ENCODE assay signal across 10 cellular contexts in the genomic region with DNA sequence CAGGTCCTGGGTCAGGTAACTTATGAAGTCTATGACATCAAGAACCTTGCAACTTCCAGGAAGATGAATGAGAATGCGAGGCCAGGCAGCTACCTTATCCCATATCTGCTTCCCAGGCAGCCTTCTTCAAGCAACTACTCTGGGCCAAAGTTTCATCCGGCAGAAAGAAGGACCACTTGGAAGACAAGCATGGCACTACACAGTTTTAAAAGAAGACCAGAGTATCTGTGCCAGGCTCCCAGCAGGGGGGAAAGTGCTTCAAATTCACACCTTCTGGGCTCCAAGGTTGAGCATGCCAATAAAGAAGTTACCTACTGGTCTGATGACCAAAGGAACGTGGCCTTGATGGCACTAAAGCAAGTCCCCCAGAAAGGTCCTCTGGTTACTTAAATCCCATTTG.
DNase-seq lines count a peak whose midpoint lies in the region; ATAC-seq and TF ChIP-seq lines count a peak whose summit lies in the region.
"Had no signal": no experiment of that assay in that cellular context is flagged by ENCODE, and none has a peak within 500 bp of the region (broad histone marks: within the 10 kb centered on the region; RNA-seq: fewer than 3 reads in every experiment).

No MANE protein-coding gene starts in this region.

- H3K79me2 ChIP-seq in ACC112 (ENCODE audit: control insufficient read depth, insufficient read depth, low read length, unreplicated experiment) = peaks cover 41% of the 10 kb centered on the region

- no peaks in the 10 kb centered on the region for H3K9me3 ChIP-seq in neutrophil

- no peak for TF ChIP-seq POLR2A in NB4 (IDR thresholded peaks at IDR 0.05; ENCODE audit: extremely low read depth, insufficient read length)

- no peaks in the 10 kb centered on the region for H3K36me3 ChIP-seq in ACC112 (ENCODE audit: insufficient read depth, low read length)
- no peaks in the 10 kb centered on the region for H3K36me3 ChIP-seq in neutrophil

- no peak overlapping the region for H2AFZ ChIP-seq in ACC112 (ENCODE audit: low read length, unreplicated experiment)

- H3K4me1 ChIP-seq in ACC112 (ENCODE audit: control insufficient read depth, insufficient read depth, low read length, unreplicated experiment) (peaks cover 54% of the 10 kb centered on the region), neutrophil (ENCODE audit: control insufficient read depth in 1 of 2, insufficient read depth in 1 of 2, low read depth in 1 of 2, low read length in 1 of 2) (peaks cover 60 to 77% of the 10 kb centered on the region in 2 experiments)

- TF ChIP-seq CTCF in NB4 (IDR thresholded peaks at IDR 0.05; ENCODE audit: low read depth, low read length) (no peak), coronary artery (IDR thresholded peaks at IDR 0.05) (no peak), neutrophil (IDR thresholded peaks at IDR 0.05) (no peak)

- H3K4me3 ChIP-seq in ACC112 (ENCODE audit: low read depth, low read length) (peak overlapping the region; percentile 38), NB4 (ENCODE audit: low read depth, low read length) (peak overlapping the region; percentile 60), coronary artery (peak overlapping the region; percentile 88), neutrophil (ENCODE audit: low read depth in 1 of 2, low read length in 1 of 2) (peak overlapping the region; percentile 50 to 78)

- H3K27ac ChIP-seq in ACC112 (ENCODE audit: low read depth, low read length) = peak overlapping the region; percentile 98
- H3K27ac ChIP-seq in coronary artery = peak overlapping the region; percentile 94 to 98
- peak overlapping the region; percentile 97 for H3K27ac ChIP-seq in neutrophil

- H3K27me3 ChIP-seq in ACC112 (ENCODE audit: insufficient read depth, low read length) = no peaks in the 10 kb centered on the region
- no peaks in the 10 kb centered on the region for H3K27me3 ChIP-seq in neutrophil

- no peak for ATAC-seq in GM21737 (IDR thresholded peaks at IDR 0.05; ENCODE audit: unreplicated experiment)

- DNase-seq in NB4 (ENCODE audit: low read depth) (peak; percentile 15), coronary artery (ENCODE audit: low spot score) (peak; percentile 57), RPMI8226 (no peak), NCI-H510A (lab: John Stamatoyannopoulos, UW) (no peak), NCI-H774 (lab: John Stamatoyannopoulos, UW) (no peak)
- DNase-seq: DMS 273 treated with DMSO at 0.1 percent for 48 hours, NCI-H446 treated with DMSO at 0.1 percent for 48 hours had no signal

Comparison
In these comparisons a context has a peak if more than half of its experiments do, and no peak if none do; other contexts are left out.
1. H3K4me3 ChIP-seq: peak in every context shown above with its lines; median percentile 88 in coronary artery; 64 in neutrophil; 60 in NB4; 38 in ACC112.
2. DNase-seq: peak in NB4 (single experiment) and coronary artery (single experiment); none in RPMI8226 (single experiment), NCI-H510A (single experiment) and NCI-H774 (single experiment).
3. Peak in every context shown above with its lines, with median percentiles within 50 percentile points of each other: H3K27ac ChIP-seq.